ENCODE assay signal across 8 cellular contexts in genomic region chr10:102150970-102151773, GRCh38. TPM values are rescaled to one million over a fixed set of nuclear protein-coding genes. Genes with fewer than 3 reads are reported as not detected.
DNase-seq lines count a peak whose midpoint lies in the region; ATAC-seq lines count a peak whose summit lies in the region.

No MANE protein-coding gene starts in this region.

- intact Hi-C loops in activated CD4-positive, alpha-beta T cell treated with anti-CD3 and anti-CD28 coated beads for 36 hours (cut with DNase I, micrococcal nuclease): loop anchor here in 1 of 2 experiments (5.0 kb wide), 1 partner anchor 1246 kb away; the partner anchor contains the start of genes ATP5MK and PDCD11
- intact Hi-C loops in activated CD4-positive, alpha-beta memory T cell treated with anti-CD3 and anti-CD28 coated beads for 36 hours (cut with micrococcal nuclease): loop anchor here (5.0 kb wide), 1 partner anchor 271 kb away; the partner anchor contains the start of gene FBXL15

- DNase-seq in activated CD4-positive, alpha-beta T cell treated with anti-CD3 and anti-CD28 coated beads for 36 hours: no peak
- no peak for DNase-seq in activated CD4-positive, alpha-beta T cell treated with anti-CD3 and anti-CD28 coated beads for 48 hours
- peak; percentile 18 for DNase-seq in activated CD4-positive, alpha-beta memory T cell treated with anti-CD3 and anti-CD28 coated beads for 36 hours
- peak; percentile 66 for DNase-seq in hepatic stellate cell (ENCODE audit: low spot score)
- no peak for DNase-seq in RPMI8226
- no peak for DNase-seq in activated gamma-delta T cell (lab: John Stamatoyannopoulos, UW)

- POLR2A ChIA-PET in activated CD4-positive, alpha-beta T cell treated with anti-CD3 and anti-CD28 coated beads for 36 hours (lab: Charles Lee): interaction anchor here (0.6 to 1.9 kb wide), 13 partner anchors 9 to 352 kb away, joined by 3 to 11 read pairs (median 4); partner anchors contain the start of genes NFKB2, PPRC1 and SUFU
- POLR2A ChIA-PET in activated CD4-positive, alpha-beta memory T cell treated with anti-CD3 and anti-CD28 coated beads for 36 hours (lab: Charles Lee): interaction anchor here (0.9 to 2.8 kb wide), 11 partner anchors 9 to 333 kb away, joined by 3 to 21 read pairs (median 6); partner anchors contain the start of genes CUEDC2, NFKB2, OGA and PPRC1

- H3K36me3 Mint-ChIP-seq in activated CD4-positive, alpha-beta T cell treated with anti-CD3 and anti-CD28 coated beads for 36 hours (ENCODE audit: low read depth): peaks cover 79% of the 10 kb centered on the region
- H3K36me3 Mint-ChIP-seq in activated CD4-positive, alpha-beta memory T cell treated with anti-CD3 and anti-CD28 coated beads for 36 hours: peaks cover 74% of the 10 kb centered on the region
- H3K36me3 Mint-ChIP-seq in stimulated activated memory B cell treated with anti-CD40 and anti-IgM and Interleukin-4, amounts not matched to agents 10 μg/mL and 1 μg/mL and 100 μg/mL, for 72 hours: peaks cover 66% of the 10 kb centered on the region

- no peaks in the 10 kb centered on the region for H3K27me3 Mint-ChIP-seq in activated CD4-positive, alpha-beta T cell treated with anti-CD3 and anti-CD28 coated beads for 36 hours
- no peaks in the 10 kb centered on the region for H3K27me3 Mint-ChIP-seq in activated CD4-positive, alpha-beta memory T cell treated with anti-CD3 and anti-CD28 coated beads for 36 hours
- H3K27me3 Mint-ChIP-seq in stimulated activated memory B cell treated with anti-CD40 and anti-IgM and Interleukin-4, amounts not matched to agents 10 μg/mL and 1 μg/mL and 100 μg/mL, for 72 hours: no peaks in the 10 kb centered on the region

- ATAC-seq in activated CD4-positive, alpha-beta T cell treated with anti-CD3 and anti-CD28 coated beads for 36 hours: no peak
- ATAC-seq in stimulated activated memory B cell treated with anti-CD40 and anti-IgM and Interleukin-4, amounts not matched to agents 10 μg/mL and 1 μg/mL and 100 μg/mL, for 72 hours: no peak
- no peak for ATAC-seq in HG03439 (IDR thresholded peaks at IDR 0.05; ENCODE audit: unreplicated experiment)

- CTCF ChIA-PET in activated CD4-positive, alpha-beta T cell treated with anti-CD3 and anti-CD28 coated beads for 36 hours (lab: Charles Lee): interaction anchor here (0.6 to 3.0 kb wide), 8 partner anchors 13 to 904 kb away, joined by 3 to 18 read pairs (median 4); partner anchors contain the start of genes ACTR1A, PPRC1 and SUFU
- CTCF ChIA-PET in activated CD4-positive, alpha-beta memory T cell treated with anti-CD3 and anti-CD28 coated beads for 36 hours (lab: Charles Lee): interaction anchor here (1.1 to 2.4 kb wide), 4 partner anchors 18 to 80 kb away, joined by 4 to 10 read pairs (median 6); partner anchors contain the start of gene PPRC1

- peak overlapping the region; percentile 99 for H3K4me3 Mint-ChIP-seq in activated CD4-positive, alpha-beta T cell treated with anti-CD3 and anti-CD28 coated beads for 36 hours
- peak overlapping the region; percentile 74 for H3K4me3 Mint-ChIP-seq in activated CD4-positive, alpha-beta memory T cell treated with anti-CD3 and anti-CD28 coated beads for 36 hours
- peak overlapping the region; percentile 92 for H3K4me3 Mint-ChIP-seq in stimulated activated memory B cell treated with anti-CD40 and anti-IgM and Interleukin-4, amounts not matched to agents 10 μg/mL and 1 μg/mL and 100 μg/mL, for 72 hours

- peaks cover 42% of the 10 kb centered on the region for H3K4me1 Mint-ChIP-seq in activated CD4-positive, alpha-beta T cell treated with anti-CD3 and anti-CD28 coated beads for 36 hours
- H3K4me1 Mint-ChIP-seq in activated CD4-positive, alpha-beta memory T cell treated with anti-CD3 and anti-CD28 coated beads for 36 hours (ENCODE audit: low read depth): peaks cover 48% of the 10 kb centered on the region
- H3K4me1 Mint-ChIP-seq in stimulated activated memory B cell treated with anti-CD40 and anti-IgM and Interleukin-4, amounts not matched to agents 10 μg/mL and 1 μg/mL and 100 μg/mL, for 72 hours: peaks cover 54% of the 10 kb centered on the region

- H3K9me3 Mint-ChIP-seq in activated CD4-positive, alpha-beta T cell treated with anti-CD3 and anti-CD28 coated beads for 36 hours (ENCODE audit: low read depth): no peaks in the 10 kb centered on the region
- H3K9me3 Mint-ChIP-seq in activated CD4-positive, alpha-beta memory T cell treated with anti-CD3 and anti-CD28 coated beads for 36 hours: no peaks in the 10 kb centered on the region
- H3K9me3 Mint-ChIP-seq in stimulated activated memory B cell treated with anti-CD40 and anti-IgM and Interleukin-4, amounts not matched to agents 10 μg/mL and 1 μg/mL and 100 μg/mL, for 72 hours: no peaks in the 10 kb centered on the region

- H3K27ac Mint-ChIP-seq in activated CD4-positive, alpha-beta T cell treated with anti-CD3 and anti-CD28 coated beads for 36 hours: peak overlapping the region; percentile 99
- peak overlapping the region; percentile 98 for H3K27ac Mint-ChIP-seq in activated CD4-positive, alpha-beta memory T cell treated with anti-CD3 and anti-CD28 coated beads for 36 hours
- H3K27ac Mint-ChIP-seq in stimulated activated memory B cell treated with anti-CD40 and anti-IgM and Interleukin-4, amounts not matched to agents 10 μg/mL and 1 μg/mL and 100 μg/mL, for 72 hours: peak overlapping the region; percentile 97

RNA-seq across cellular contexts. Expression of gene NOLC1, which starts 1.0 kb away (rescaled TPM):
- 100 to 1,000 TPM; 206 to 283 TPM for total RNA-seq in activated CD4-positive, alpha-beta T cell treated with anti-CD3 and anti-CD28 coated beads for 36 hours
- total RNA-seq in activated CD4-positive, alpha-beta memory T cell treated with anti-CD3 and anti-CD28 coated beads for 36 hours: 100 to 1,000 TPM; 165 to 168 TPM

RNA-seq across cellular contexts. Expression of gene PPRC1, which starts 18.3 kb away (rescaled TPM):
- 10 to 100 TPM; 61.3 to 74.7 TPM for total RNA-seq in activated CD4-positive, alpha-beta T cell treated with anti-CD3 and anti-CD28 coated beads for 36 hours
- 10 to 100 TPM; 59.1 to 65.9 TPM for total RNA-seq in activated CD4-positive, alpha-beta memory T cell treated with anti-CD3 and anti-CD28 coated beads for 36 hours

RNA-seq across cellular contexts. Expression of gene LDB1, which starts 31.0 kb away (rescaled TPM):
- 10 to 100 TPM; 69.6 to 86.7 TPM for total RNA-seq in activated CD4-positive, alpha-beta T cell treated with anti-CD3 and anti-CD28 coated beads for 36 hours
- total RNA-seq in activated CD4-positive, alpha-beta memory T cell treated with anti-CD3 and anti-CD28 coated beads for 36 hours: 10 to 100 TPM; 48.1 to 48.8 TPM

Comparison
In these comparisons a context has a peak if more than half of its experiments do, and no peak if none do; other contexts are left out.
1. DNase-seq: peak in activated CD4-positive, alpha-beta memory T cell treated with anti-CD3 and anti-CD28 coated beads for 36 hours (single experiment) and hepatic stellate cell (single experiment); none in activated CD4-positive, alpha-beta T cell treated with anti-CD3 and anti-CD28 coated beads for 36 hours (single experiment), activated CD4-positive, alpha-beta T cell treated with anti-CD3 and anti-CD28 coated beads for 48 hours (single experiment), RPMI8226 (single experiment) and activated gamma-delta T cell (single experiment).
2. Peak in every context shown above with its lines, with median percentiles within 50 percentile points of each other: H3K27ac Mint-ChIP-seq and H3K4me3 Mint-ChIP-seq.